Comparison of ENCODE assay signal across 20 cellular contexts in the genomic region with DNA sequence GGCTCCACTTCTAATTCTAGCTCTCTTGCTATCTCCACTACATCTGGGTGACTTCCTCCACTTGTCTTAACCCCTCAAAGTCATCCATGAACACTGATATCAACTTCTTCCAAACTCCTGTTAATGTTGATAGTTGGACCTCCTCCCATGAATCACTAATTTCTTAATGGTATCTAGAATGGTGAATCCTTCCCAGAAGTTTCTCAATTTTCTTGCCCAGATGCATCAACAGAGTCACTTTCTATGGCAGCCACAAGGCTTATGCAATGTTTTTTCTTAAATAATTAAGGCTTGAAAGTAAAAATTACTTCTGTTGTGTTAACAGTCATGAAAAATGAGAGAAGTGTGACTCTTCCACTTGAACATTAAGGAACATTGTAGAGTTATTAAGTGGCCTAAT.
"Had no signal": no experiment of that assay in that cellular context is flagged by ENCODE, and none has a peak within 500 bp of the region (broad histone marks: within the 10 kb centered on the region; RNA-seq: fewer than 3 reads in every experiment).

No MANE protein-coding gene starts in this region.

- H3K27ac Mint-ChIP-seq: activated CD8-positive, alpha-beta T cell treated with anti-CD3 and anti-CD28 coated beads, Interleukin-2, amount 10 ng/mL, durations not matched to agents 7 days and 5 days; activated naive CD4-positive, alpha-beta T cell treated with anti-CD3 and anti-CD28 coated beads, Interleukin-2, amount 10 ng/mL, durations not matched to agents 7 days and 5 days; dendritic cell treated with granulocyte-macrophage colony-stimulating factor and Interleukin-4, amounts not matched to agents 40 ng/mL and 50 ng/mL, for 4 days; endodermal cell; type B pancreatic cell; WTC11 had no signal

- H3K4me3 ChIP-seq: body of pancreas, gastroesophageal sphincter, psoas muscle, right lobe of liver, suprapubic skin had no signal

- H3K9me3 Mint-ChIP-seq: activated naive CD4-positive, alpha-beta T cell treated with anti-CD3 and anti-CD28 coated beads, Interleukin-2, amount 10 ng/mL, durations not matched to agents 7 days and 5 days; dendritic cell treated with granulocyte-macrophage colony-stimulating factor and Interleukin-4, amounts not matched to agents 40 ng/mL and 50 ng/mL, for 4 days; endodermal cell; type B pancreatic cell had no signal

- H3K4me3 Mint-ChIP-seq: activated CD8-positive, alpha-beta T cell treated with anti-CD3 and anti-CD28 coated beads, Interleukin-2, amount 10 ng/mL, durations not matched to agents 7 days and 5 days; activated naive CD4-positive, alpha-beta T cell treated with anti-CD3 and anti-CD28 coated beads, Interleukin-2, amount 10 ng/mL, durations not matched to agents 7 days and 5 days; dendritic cell treated with granulocyte-macrophage colony-stimulating factor and Interleukin-4, amounts not matched to agents 40 ng/mL and 50 ng/mL, for 4 days; endodermal cell; type B pancreatic cell; WTC11 had no signal

- H3K4me1 Mint-ChIP-seq: activated naive CD4-positive, alpha-beta T cell treated with anti-CD3 and anti-CD28 coated beads, Interleukin-2, amount 10 ng/mL, durations not matched to agents 7 days and 5 days; endodermal cell; WTC11 had no signal

- H3K27me3 Mint-ChIP-seq: activated naive CD4-positive, alpha-beta T cell treated with anti-CD3 and anti-CD28 coated beads, Interleukin-2, amount 10 ng/mL, durations not matched to agents 7 days and 5 days; dendritic cell treated with granulocyte-macrophage colony-stimulating factor and Interleukin-4, amounts not matched to agents 40 ng/mL and 50 ng/mL, for 4 days; type B pancreatic cell had no signal

- DNase-seq: activated CD4-positive, alpha-beta T cell treated with anti-CD3 and anti-CD28 coated beads for 48 hours; activated CD8-positive, alpha-beta memory T cell treated with anti-CD3 and anti-CD28 coated beads, Interleukin-2, amount 50 U/mL, for 48 hours; activated CD8-positive, alpha-beta T cell treated with anti-CD3 and anti-CD28 coated beads, Interleukin-2, amount 10 ng/mL, durations not matched to agents 7 days and 5 days; activated naive CD4-positive, alpha-beta T cell treated with anti-CD3 and anti-CD28 coated beads, Interleukin-2, amount 10 ng/mL, durations not matched to agents 7 days and 5 days; amniotic stem cell; body of pancreas; endodermal cell; left ventricle myocardium superior; mesenchymal stem cell; psoas muscle; right lobe of liver; stimulated activated CD4-positive, alpha-beta T cell treated with anti-CD3 and anti-CD28 coated beads, Interleukin-2, amount 100 ng/mL, for 24 hours; stimulated activated naive CD4-positive, alpha-beta T cell; SW 1271; T1000 had no signal

- ATAC-seq: activated CD8-positive, alpha-beta T cell treated with anti-CD3 and anti-CD28 coated beads, Interleukin-2, amount 10 ng/mL, durations not matched to agents 7 days and 5 days; body of pancreas; gastroesophageal sphincter; left ventricle myocardium superior; psoas muscle; right lobe of liver; WTC11 had no signal
